ENCODE assay signal across 8 cellular contexts in genomic region chr3:187041362-187042061, GRCh38.
DNase-seq lines count a peak whose midpoint lies in the region; ATAC-seq lines count a peak whose summit lies in the region.

No MANE protein-coding gene starts in this region.

- H3K9me3 Mint-ChIP-seq in activated CD4-positive, alpha-beta T cell treated with anti-CD3 and anti-CD28 coated beads, Interleukin-2, amount 10 ng/mL, durations not matched to agents 24 days and 14 days: no peaks in the 10 kb centered on the region

- peak overlapping the region; percentile 77 for H3K4me3 Mint-ChIP-seq in activated CD4-positive, alpha-beta T cell treated with anti-CD3 and anti-CD28 coated beads, Interleukin-2, amount 10 ng/mL, durations not matched to agents 24 days and 14 days

- no peaks in the 10 kb centered on the region for H3K27me3 Mint-ChIP-seq in activated CD4-positive, alpha-beta T cell treated with anti-CD3 and anti-CD28 coated beads, Interleukin-2, amount 10 ng/mL, durations not matched to agents 24 days and 14 days

- H3K4me1 Mint-ChIP-seq in activated CD4-positive, alpha-beta T cell treated with anti-CD3 and anti-CD28 coated beads, Interleukin-2, amount 10 ng/mL, durations not matched to agents 24 days and 14 days: peaks cover 78% of the 10 kb centered on the region

- intact Hi-C loops in activated CD4-positive, alpha-beta T cell treated with anti-CD3 and anti-CD28 coated beads, Interleukin-2, amount 10 ng/mL, durations not matched to agents 24 days and 14 days (cut with micrococcal nuclease): loop anchor here (1.0 to 2.0 kb wide), 8 partner anchors 16 to 192 kb away; partner anchors contain the start of genes RPL39L and ST6GAL1

- DNase-seq in activated CD4-positive, alpha-beta T cell treated with anti-CD3 and anti-CD28 coated beads, Interleukin-2, amount 10 ng/mL, durations not matched to agents 24 days and 14 days: peak; percentile 88
- DNase-seq in kidney glomerular epithelial cell (lab: John Stamatoyannopoulos, UW) (peak; percentile 1), NCI-H2081 (lab: John Stamatoyannopoulos, UW) (no peak), occipital lobe (lab: John Stamatoyannopoulos, UW) (no peak), ecto neural progenitor cell (ENCODE audit: low spot score) (no peak), HT-29 (ENCODE audit: low spot score) (no peak)

- ATAC-seq in GM19035 (IDR thresholded peaks at IDR 0.05; ENCODE audit: unreplicated experiment): peak; percentile 50
- ATAC-seq in HG03196 (IDR thresholded peaks at IDR 0.05; ENCODE audit: unreplicated experiment): peak; percentile 38

- peaks cover 79% of the 10 kb centered on the region for H3K36me3 Mint-ChIP-seq in activated CD4-positive, alpha-beta T cell treated with anti-CD3 and anti-CD28 coated beads, Interleukin-2, amount 10 ng/mL, durations not matched to agents 24 days and 14 days (ENCODE audit: low read depth)

- peak overlapping the region; percentile 95 for H3K27ac Mint-ChIP-seq in activated CD4-positive, alpha-beta T cell treated with anti-CD3 and anti-CD28 coated beads, Interleukin-2, amount 10 ng/mL, durations not matched to agents 24 days and 14 days

Comparison
In these comparisons a context has a peak if more than half of its experiments do, and no peak if none do; other contexts are left out.
1. DNase-seq: peak in activated CD4-positive, alpha-beta T cell treated with anti-CD3 and anti-CD28 coated beads, Interleukin-2, amount 10 ng/mL, durations not matched to agents 24 days and 14 days (single experiment) and kidney glomerular epithelial cell (single experiment); none in NCI-H2081 (0 of 2), occipital lobe (single experiment), ecto neural progenitor cell (single experiment) and HT-29 (single experiment).